ENCODE assay signal across 8 cellular contexts in genomic region chr11:73359930-73360742, GRCh38. TPM values are rescaled to one million over a fixed set of nuclear protein-coding genes. Genes with fewer than 3 reads are reported as not detected.
A peak's percentile ranks its signal among the peaks of the same experiment; 100 is the strongest.
DNase-seq lines count a peak whose midpoint lies in the region; ATAC-seq and TF ChIP-seq lines count a peak whose summit lies in the region.

No MANE protein-coding gene starts in this region.

- H3K4me2 ChIP-seq in osteoblast (ENCODE audit: insufficient read depth, low read length), result peak overlapping the region; percentile 55

- no peak overlapping the region for H3K4me3 Mint-ChIP-seq in chondrocyte (ENCODE audit: unreplicated experiment)
- no peak overlapping the region for H3K4me3 Mint-ChIP-seq in CD8-positive, alpha-beta memory T cell

- H3K27ac ChIP-seq in RWPE1 (no peak overlapping the region), osteoblast (ENCODE audit: low read depth, low read length) (peak overlapping the region; percentile 94)
- no peak overlapping the region for H3K27ac ChIP-seq in CD8-positive, alpha-beta memory T cell (ENCODE audit: low read depth, low read length)

- peak; percentile 39 for DNase-seq in ACHN
- peak; percentile 30 for DNase-seq in RWPE1 (ENCODE audit: low spot score)
- DNase-seq in chondrocyte (ENCODE audit: low spot score), result no peak
- peak; percentile 95 for DNase-seq in osteoblast (ENCODE audit: insufficient read length, low spot score, missing footprints)
- no peak for DNase-seq in CD8-positive, alpha-beta memory T cell

- H4K20me1 ChIP-seq in osteoblast (ENCODE audit: insufficient read depth, low read length), result peaks cover 12% of the 10 kb centered on the region

- no peaks in the 10 kb centered on the region for H3K9me3 Mint-ChIP-seq in chondrocyte (ENCODE audit: low read depth)
- no peaks in the 10 kb centered on the region for H3K9me3 Mint-ChIP-seq in CD8-positive, alpha-beta memory T cell

- in situ Hi-C loops in ACHN (cut with HindIII; ENCODE audit: low pct_ligation_motif_present, low pct_unique_long_range_greater_than_20kb, low sequenced_read_pairs), result no loop called here

- H3K9me3 ChIP-seq in osteoblast (ENCODE audit: low read depth, low read length), result no peaks in the 10 kb centered on the region
- no peaks in the 10 kb centered on the region for H3K9me3 ChIP-seq in CD8-positive, alpha-beta memory T cell (ENCODE audit: low read length)

- H3K36me3 ChIP-seq in osteoblast (ENCODE audit: insufficient read depth, low read length), result peaks cover 90% of the 10 kb centered on the region
- no peaks in the 10 kb centered on the region for H3K36me3 ChIP-seq in CD8-positive, alpha-beta memory T cell (ENCODE audit: insufficient read depth, low read length)

- H3K36me3 Mint-ChIP-seq in chondrocyte (ENCODE audit: low read depth), result peaks cover 31% of the 10 kb centered on the region
- no peaks in the 10 kb centered on the region for H3K36me3 Mint-ChIP-seq in CD8-positive, alpha-beta memory T cell

- ATAC-seq in GM21515 (IDR thresholded peaks at IDR 0.05; ENCODE audit: unreplicated experiment) (no peak), HG03342 (IDR thresholded peaks at IDR 0.05; ENCODE audit: unreplicated experiment) (no peak)

- TF ChIP-seq CTCF in GM12875 (IDR thresholded peaks at IDR 0.05; ENCODE audit: borderline replicate concordance, insufficient read depth, low read depth, low read length), result peak; percentile 45; the same call in 1 of the 2 replicates
- TF ChIP-seq CTCF in RWPE1 (conservative IDR thresholded peaks at IDR 0.05; ENCODE audit: low read depth), result no peak; the same call in 1 of the 2 replicates
- TF ChIP-seq CTCF in chondrocyte (IDR thresholded peaks at IDR 0.05), result peak; percentile 69
- TF ChIP-seq CTCF in osteoblast (IDR thresholded peaks at IDR 0.05; ENCODE audit: extremely low read depth, low read depth, low read length), result peak; percentile 45

- H3K4me3 ChIP-seq in GM12875 (ENCODE audit: low read depth, low read length) (no peak overlapping the region), osteoblast (ENCODE audit: insufficient read depth, low read length) (peak overlapping the region; percentile 2)
- H3K4me3 ChIP-seq in CD8-positive, alpha-beta memory T cell (ENCODE audit: low read length), result no peak overlapping the region

- H3K27me3 Mint-ChIP-seq in chondrocyte (ENCODE audit: low read depth), result no peaks in the 10 kb centered on the region
- no peaks in the 10 kb centered on the region for H3K27me3 Mint-ChIP-seq in CD8-positive, alpha-beta memory T cell

- peaks cover 28% of the 10 kb centered on the region for H3K4me1 ChIP-seq in osteoblast (ENCODE audit: insufficient read depth, low read length)
- no peaks in the 10 kb centered on the region for H3K4me1 ChIP-seq in CD8-positive, alpha-beta memory T cell (ENCODE audit: insufficient read depth, low read length)

- H3K27ac Mint-ChIP-seq in chondrocyte (ENCODE audit: unreplicated experiment), result no peak overlapping the region
- peak overlapping the region in 4 of 8 donors; percentile 9 to 64 (median 52) for H3K27ac Mint-ChIP-seq in CD8-positive, alpha-beta memory T cell

- no peak overlapping the region for H2AFZ ChIP-seq in osteoblast (ENCODE audit: low read length)

- H3K4me1 Mint-ChIP-seq in chondrocyte (ENCODE audit: low read depth), result peaks cover 4% of the 10 kb centered on the region
- peaks cover 0 to 2% (median 1%) of the 10 kb centered on the region in 3 donors for H3K4me1 Mint-ChIP-seq in CD8-positive, alpha-beta memory T cell

- H3K79me2 ChIP-seq in osteoblast (ENCODE audit: insufficient read depth, low read length), result peaks cover 16% of the 10 kb centered on the region

- CTCF ChIA-PET in RWPE1 (lab: Yijun Ruan, JAX), result interaction anchor here (0.7 to 2.5 kb wide), 9 partner anchors 10 to 91 kb away, joined by 3 to 15 read pairs (median 3); no protein-coding TSS in a partner anchor
- CTCF ChIA-PET in CD8-positive, alpha-beta memory T cell (lab: Charles Lee), result interaction anchor here (0.6 to 14.5 kb wide), 5 partner anchors 8 to 301 kb away, joined by 3 to 119 read pairs (median 3); no protein-coding TSS in a partner anchor

- H3K27me3 ChIP-seq in osteoblast (ENCODE audit: insufficient read depth, low read length), result no peaks in the 10 kb centered on the region
- H3K27me3 ChIP-seq in CD8-positive, alpha-beta memory T cell (ENCODE audit: insufficient read depth, low read length, poor library complexity, severe bottlenecking), result no peaks in the 10 kb centered on the region

- POLR2A ChIA-PET in RWPE1 (lab: Yijun Ruan, JAX; ENCODE audit: low non-redundant PET), result no interaction called here
- POLR2A ChIA-PET in CD8-positive, alpha-beta memory T cell (lab: Charles Lee), result interaction anchor here (0.5 to 0.7 kb wide), 2 partner anchors 9 to 81 kb away, joined by 3 to 5 read pairs; no protein-coding TSS in a partner anchor

RNA-seq across cellular contexts. Expression of gene RELT, which starts 16.1 kb away (rescaled TPM):
- total RNA-seq in chondrocyte (3.5 to 4.5 TPM (median 3.5 TPM) in 3 replicates), osteoblast (2.9 and 4.0 TPM in 2 replicates)
- 10 to 100 TPM; 23.4 TPM for total RNA-seq in CD8-positive, alpha-beta memory T cell
- polyA plus RNA-seq in CD8-positive, alpha-beta memory T cell, result 7.5 TPM

RNA-seq across cellular contexts. Expression of gene ARHGEF17, which starts 52.1 kb away (rescaled TPM):
- total RNA-seq in chondrocyte, result 82.4 to 114 TPM (median 113 TPM) in 3 replicates
- total RNA-seq in osteoblast, result 50.1 and 67.0 TPM in 2 replicates
- not detected for total RNA-seq in CD8-positive, alpha-beta memory T cell
- not detected for polyA plus RNA-seq in CD8-positive, alpha-beta memory T cell

Comparison
In these comparisons a context has a peak if more than half of its experiments do, and no peak if none do; other contexts are left out.
1. DNase-seq: peak in ACHN (single experiment), RWPE1 (single experiment) and osteoblast (single experiment); none in chondrocyte (single experiment) and CD8-positive, alpha-beta memory T cell (0 of 5).
2. RNA of gene ARHGEF17, which starts 52.1 kb away (total RNA-seq): 82.4 to 114 TPM in chondrocyte and 50.1 to 67.0 TPM in osteoblast; not detected in CD8-positive, alpha-beta memory T cell; every median in the first group is over 10 times any median in the second.